Comparison of ENCODE assay signal across 2 cellular contexts in the genomic region with DNA sequence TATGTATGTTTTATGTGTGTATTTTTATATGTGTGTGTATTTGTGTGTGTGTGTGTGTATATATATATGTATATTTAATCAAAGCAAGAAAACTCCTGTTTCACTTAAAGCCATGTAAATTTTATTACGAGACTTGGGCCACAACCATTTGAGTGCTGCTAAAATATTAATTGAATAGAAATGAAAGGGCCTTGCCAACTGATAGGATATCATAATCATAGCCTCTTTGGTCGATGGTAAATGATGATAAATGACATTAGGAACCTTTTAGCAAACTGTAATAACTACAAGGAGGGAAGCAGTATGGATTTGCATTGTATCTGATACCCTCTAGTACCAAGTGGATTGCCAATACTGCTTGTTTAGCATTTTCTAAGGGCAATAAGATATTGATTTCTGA.
TF ChIP-seq lines count a peak whose summit lies in the region.

No MANE protein-coding gene starts in this region.

TF ChIP-seq in SK-N-SH treated with all-trans-retinoic acid at 6 μM for 48 hours, 23 proteins besides CTCF, POLR2A, EP300 and RAD21 (continued from another document):
- TF ChIP-seq, protein P1, sequence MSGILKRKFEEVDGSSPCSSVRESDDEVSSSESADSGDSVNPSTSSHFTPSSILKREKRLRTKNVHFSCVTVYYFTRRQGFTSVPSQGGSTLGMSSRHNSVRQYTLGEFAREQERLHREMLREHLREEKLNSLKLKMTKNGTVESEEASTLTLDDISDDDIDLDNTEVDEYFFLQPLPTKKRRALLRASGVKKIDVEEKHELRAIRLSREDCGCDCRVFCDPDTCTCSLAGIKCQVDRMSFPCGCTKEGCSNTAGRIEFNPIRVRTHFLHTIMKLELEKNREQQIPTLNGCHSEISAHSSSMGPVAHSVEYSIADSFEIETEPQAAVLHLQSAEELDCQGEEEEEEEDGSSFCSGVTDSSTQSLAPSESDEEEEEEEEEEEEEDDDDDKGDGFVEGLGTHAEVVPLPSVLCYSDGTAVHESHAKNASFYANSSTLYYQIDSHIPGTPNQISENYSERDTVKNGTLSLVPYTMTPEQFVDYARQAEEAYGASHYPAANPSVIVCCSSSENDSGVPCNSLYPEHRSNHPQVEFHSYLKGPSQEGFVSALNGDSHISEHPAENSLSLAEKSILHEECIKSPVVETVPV (CRISPR knock-in tag; IDR thresholded peaks at IDR 0.05), result no peak
- TF ChIP-seq ARNTL (CRISPR knock-in tag; IDR thresholded peaks at IDR 0.05; ENCODE audit: borderline replicate concordance, low read depth) (no peak), ZNF565 (CRISPR knock-in tag; conservative IDR thresholded peaks at IDR 0.05; ENCODE audit: low read depth) (no peak), ZFP3 (CRISPR knock-in tag; IDR thresholded peaks at IDR 0.05) (no peak), RARB (CRISPR knock-in tag; IDR thresholded peaks at IDR 0.05) (no peak), ISL1 (CRISPR knock-in tag; IDR thresholded peaks at IDR 0.05) (no peak), ZFP30 (CRISPR knock-in tag; IDR thresholded peaks at IDR 0.05) (no peak), PPARA (CRISPR knock-in tag; IDR thresholded peaks at IDR 0.05; ENCODE audit: borderline replicate concordance) (no peak), OSR1 (CRISPR knock-in tag; IDR thresholded peaks at IDR 0.05) (no peak), TCF4 (CRISPR knock-in tag; IDR thresholded peaks at IDR 0.05; ENCODE audit: borderline replicate concordance) (no peak), ESRRG (CRISPR knock-in tag; IDR thresholded peaks at IDR 0.05) (no peak), ZNF8 (CRISPR knock-in tag; IDR thresholded peaks at IDR 0.05) (no peak), TOX (CRISPR knock-in tag; IDR thresholded peaks at IDR 0.05; ENCODE audit: borderline replicate concordance) (no peak)
- TF ChIP-seq, protein P2, sequence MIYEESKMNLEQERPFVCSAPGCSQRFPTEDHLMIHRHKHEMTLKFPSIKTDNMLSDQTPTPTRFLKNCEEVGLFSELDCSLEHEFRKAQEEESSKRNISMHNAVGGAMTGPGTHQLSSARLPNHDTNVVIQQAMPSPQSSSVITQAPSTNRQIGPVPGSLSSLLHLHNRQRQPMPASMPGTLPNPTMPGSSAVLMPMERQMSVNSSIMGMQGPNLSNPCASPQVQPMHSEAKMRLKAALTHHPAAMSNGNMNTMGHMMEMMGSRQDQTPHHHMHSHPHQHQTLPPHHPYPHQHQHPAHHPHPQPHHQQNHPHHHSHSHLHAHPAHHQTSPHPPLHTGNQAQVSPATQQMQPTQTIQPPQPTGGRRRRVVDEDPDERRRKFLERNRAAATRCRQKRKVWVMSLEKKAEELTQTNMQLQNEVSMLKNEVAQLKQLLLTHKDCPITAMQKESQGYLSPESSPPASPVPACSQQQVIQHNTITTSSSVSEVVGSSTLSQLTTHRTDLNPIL (CRISPR knock-in tag; IDR thresholded peaks at IDR 0.05; ENCODE audit: low read depth), result no peak
- TF ChIP-seq, protein P3, sequence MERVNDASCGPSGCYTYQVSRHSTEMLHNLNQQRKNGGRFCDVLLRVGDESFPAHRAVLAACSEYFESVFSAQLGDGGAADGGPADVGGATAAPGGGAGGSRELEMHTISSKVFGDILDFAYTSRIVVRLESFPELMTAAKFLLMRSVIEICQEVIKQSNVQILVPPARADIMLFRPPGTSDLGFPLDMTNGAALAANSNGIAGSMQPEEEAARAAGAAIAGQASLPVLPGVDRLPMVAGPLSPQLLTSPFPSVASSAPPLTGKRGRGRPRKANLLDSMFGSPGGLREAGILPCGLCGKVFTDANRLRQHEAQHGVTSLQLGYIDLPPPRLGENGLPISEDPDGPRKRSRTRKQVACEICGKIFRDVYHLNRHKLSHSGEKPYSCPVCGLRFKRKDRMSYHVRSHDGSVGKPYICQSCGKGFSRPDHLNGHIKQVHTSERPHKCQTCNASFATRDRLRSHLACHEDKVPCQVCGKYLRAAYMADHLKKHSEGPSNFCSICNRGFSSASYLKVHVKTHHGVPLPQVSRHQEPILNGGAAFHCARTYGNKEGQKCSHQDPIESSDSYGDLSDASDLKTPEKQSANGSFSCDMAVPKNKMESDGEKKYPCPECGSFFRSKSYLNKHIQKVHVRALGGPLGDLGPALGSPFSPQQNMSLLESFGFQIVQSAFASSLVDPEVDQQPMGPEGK (CRISPR knock-in tag; IDR thresholded peaks at IDR 0.05; ENCODE audit: borderline replicate concordance), result no peak

TF ChIP-seq in neural cell, 6 proteins besides CTCF, POLR2A, EP300 and RAD21 (continued from another document):
- no peak for TF ChIP-seq MXI1 (conservative IDR thresholded peaks at IDR 0.05; ENCODE audit: poor library complexity, severe bottlenecking)
- no peak for TF ChIP-seq EZH2 (IDR thresholded peaks at IDR 0.05; ENCODE audit: borderline replicate concordance, insufficient read depth, low read length, poor library complexity, severe bottlenecking)
